Comparison of ENCODE assay signal across 23 cellular contexts in genomic region chr3:36653095-36653494, GRCh38.
DNase-seq lines count a peak whose midpoint lies in the region; FAIRE-seq and TF ChIP-seq lines count a peak whose summit lies in the region.
"Had no signal": no experiment of that assay in that cellular context is flagged by ENCODE, and none has a peak within 500 bp of the region (broad histone marks: within the 10 kb centered on the region; RNA-seq: fewer than 3 reads in every experiment).

No MANE protein-coding gene starts in this region.

- H3K27me3 Mint-ChIP-seq in HFFc6 (ENCODE audit: insufficient read depth) (peaks cover 1% of the 10 kb centered on the region; the same call in 1 of the 2 replicates), astrocyte (ENCODE audit: low read depth, unreplicated experiment) (no peaks in the 10 kb centered on the region)

- peak; percentile 56 for FAIRE-seq in astrocyte (lab: Jason Lieb, UNC)
- FAIRE-seq: A549, GM12892, islet of Langerhans had no signal

- peaks cover 30% of the 10 kb centered on the region for H3K4me1 ChIP-seq in astrocyte (ENCODE audit: insufficient read depth, low read length)
- H3K4me1 ChIP-seq: Peyer's patch, stomach, vagina had no signal

- no peak overlapping the region for H3K4me3 ChIP-seq in astrocyte (ENCODE audit: insufficient read depth, low read depth, low read length)
- H3K4me3 ChIP-seq in foreskin fibroblast (ENCODE audit: low read depth in 1 of 2, low read length in 2 of 2): no peak overlapping the region
- H3K4me3 ChIP-seq: A549, Peyer's patch, stomach, vagina had no signal

- H3K9me3 ChIP-seq in astrocyte (ENCODE audit: insufficient read depth, low read depth, low read length): no peaks in the 10 kb centered on the region
- H3K9me3 ChIP-seq: Peyer's patch, vagina had no signal

- H4K20me1 ChIP-seq in astrocyte (ENCODE audit: insufficient read depth, low read length): no peaks in the 10 kb centered on the region

- TF ChIP-seq CTCF in HFFc6 (IDR thresholded peaks at IDR 0.05): no peak
- TF ChIP-seq CTCF in astrocyte (IDR thresholded peaks at IDR 0.05; ENCODE audit: insufficient read depth, low read depth, low read length): no peak
- TF ChIP-seq CTCF in foreskin fibroblast (IDR thresholded peaks at IDR 0.05; ENCODE audit: low read depth, low read length): no peak

- H3K36me3 Mint-ChIP-seq in HFFc6 (ENCODE audit: low read depth) (no peaks in the 10 kb centered on the region), astrocyte (ENCODE audit: low read depth, unreplicated experiment) (no peaks in the 10 kb centered on the region)
- H3K36me3 Mint-ChIP-seq: CD4-positive, CD25-positive, alpha-beta regulatory T cell; WTC11 had no signal

- H3K4me2 ChIP-seq in astrocyte (ENCODE audit: low read length): no peak overlapping the region
- H3K4me2 ChIP-seq: A549 had no signal

- H3K4me1 Mint-ChIP-seq in HFFc6 (ENCODE audit: low read depth): peaks cover 48% of the 10 kb centered on the region
- peaks cover 19% of the 10 kb centered on the region for H3K4me1 Mint-ChIP-seq in astrocyte (ENCODE audit: low read depth, unreplicated experiment)
- H3K4me1 Mint-ChIP-seq: activated T-helper 17 cell treated with anti-CD3 and anti-CD28 coated beads, Interleukin-2, amount 50 U/mL, for 72 hours; CD4-positive, CD25-positive, alpha-beta regulatory T cell had no signal

- no peak overlapping the region for H3K4me3 Mint-ChIP-seq in HFFc6
- no peak overlapping the region for H3K4me3 Mint-ChIP-seq in astrocyte (ENCODE audit: unreplicated experiment)
- H3K4me3 Mint-ChIP-seq: activated T-helper 17 cell treated with anti-CD3 and anti-CD28 coated beads, Interleukin-2, amount 50 U/mL, for 72 hours; CD4-positive, CD25-positive, alpha-beta regulatory T cell; mesothelial cell of epicardium; WTC11 had no signal

- no peak overlapping the region for H3K27ac ChIP-seq in astrocyte (ENCODE audit: low read depth, low read length)
- H3K27ac ChIP-seq: Peyer's patch, stomach, vagina had no signal

- DNase-seq in AG08395 (ENCODE audit: low spot score): peak; percentile 27
- peak; percentile 47 for DNase-seq in HFFc6
- peak; percentile 39 for DNase-seq in astrocyte (ENCODE audit: low read depth)
- peak; percentile 56 to 75 for DNase-seq in foreskin fibroblast
- no peak for DNase-seq in hippocampal formation (lab: John Stamatoyannopoulos, UW)
- DNase-seq in DMS79 (lab: John Stamatoyannopoulos, UW): no peak
- DNase-seq in NK-92 treated with Interleukin-12 subunit alpha and Interleukin-12 subunit beta, amount 100 ng/mL, for 24 hours (lab: John Stamatoyannopoulos, UW): no peak
- no peak for DNase-seq in NCI-H2196 treated with DMSO at 0.1 percent for 48 hours (lab: John Stamatoyannopoulos, UW; ENCODE audit: unreplicated experiment)
- DNase-seq: activated CD8-positive, alpha-beta memory T cell treated with anti-CD3 and anti-CD28 coated beads for 24 hours; CD4-positive, CD25-positive, alpha-beta regulatory T cell; NCI-H1930; NCI-H526 treated with DMSO at 0.1 percent for 48 hours; Peyer's patch; right cardiac atrium; stomach; SW 1271 had no signal

- H3K36me3 ChIP-seq in astrocyte (ENCODE audit: insufficient read depth, low read length): no peaks in the 10 kb centered on the region
- H3K36me3 ChIP-seq: Peyer's patch, stomach, vagina had no signal

- H2AFZ ChIP-seq in astrocyte (ENCODE audit: low read depth, low read length): peak overlapping the region; percentile 40

- no peaks in the 10 kb centered on the region for H3K79me2 ChIP-seq in astrocyte (ENCODE audit: insufficient read depth, low read length)

- peak overlapping the region; percentile 56 for H3K27ac Mint-ChIP-seq in HFFc6
- H3K27ac Mint-ChIP-seq in astrocyte (ENCODE audit: unreplicated experiment): peak overlapping the region; percentile 73
- H3K27ac Mint-ChIP-seq: activated T-helper 17 cell treated with anti-CD3 and anti-CD28 coated beads, Interleukin-2, amount 50 U/mL, for 72 hours; CD4-positive, CD25-positive, alpha-beta regulatory T cell; mesothelial cell of epicardium; WTC11 had no signal

- H3K9me3 Mint-ChIP-seq in HFFc6: no peaks in the 10 kb centered on the region
- H3K9me3 Mint-ChIP-seq in astrocyte (ENCODE audit: unreplicated experiment): no peaks in the 10 kb centered on the region

- H3K9ac ChIP-seq in astrocyte (ENCODE audit: low read length): no peak overlapping the region

- H3K27me3 ChIP-seq in astrocyte (ENCODE audit: insufficient read depth, low read length): no peaks in the 10 kb centered on the region
- H3K27me3 ChIP-seq: Peyer's patch, stomach, vagina had no signal

Comparison
In these comparisons a context has a peak if more than half of its experiments do, and no peak if none do; other contexts are left out.
1. DNase-seq: peak in AG08395 (single experiment), HFFc6 (single experiment), astrocyte (single experiment) and foreskin fibroblast (2 of 2); none in hippocampal formation (0 of 2), DMS79 (single experiment), NK-92 treated with Interleukin-12 subunit alpha and Interleukin-12 subunit beta, amount 100 ng/mL, for 24 hours (single experiment) and NCI-H2196 treated with DMSO at 0.1 percent for 48 hours (single experiment).